Comparison of ENCODE assay signal across 10 cellular contexts in genomic region chr5:142915840-142916424, GRCh38.
DNase-seq lines count a peak whose midpoint lies in the region; ATAC-seq and TF ChIP-seq lines count a peak whose summit lies in the region.
"Had no signal": no experiment of that assay in that cellular context is flagged by ENCODE, and none has a peak within 500 bp of the region (broad histone marks: within the 10 kb centered on the region; RNA-seq: fewer than 3 reads in every experiment).

No MANE protein-coding gene starts in this region.

- no peak overlapping the region for H2BK15ac ChIP-seq in neuronal stem cell (ENCODE audit: low read length)

- H3K23ac ChIP-seq in neuronal stem cell (ENCODE audit: low read depth, low read length, poor library complexity) = no peak overlapping the region

- no peak overlapping the region for H3K14ac ChIP-seq in neuronal stem cell (ENCODE audit: low read length)

- WGBS in neuronal stem cell (ENCODE audit: extremely low coverage in 2 of 2, insufficient read length in 2 of 2, insufficient replicate concordance in 1 of 2), 2 donors = no CpG with 5 or more reads among the region's 7 CpGs

- H3K18ac ChIP-seq in neuronal stem cell (ENCODE audit: low read length) = no peak overlapping the region

- no peak overlapping the region for H2BK5ac ChIP-seq in neuronal stem cell (ENCODE audit: low read length)

- no peak overlapping the region for H2AK5ac ChIP-seq in neuronal stem cell (ENCODE audit: low read depth, low read length)

- H3K27ac ChIP-seq in neuronal stem cell (replicated peaks; ENCODE audit: low read length) = no peak overlapping the region
- H3K27ac ChIP-seq in tibial artery = no peak overlapping the region
- H3K27ac ChIP-seq: SK-N-MC had no signal

- no peak overlapping the region for H2BK12ac ChIP-seq in neuronal stem cell (ENCODE audit: low read length)

- POLR2A ChIA-PET in BJ (lab: Charles Lee) = no interaction called here

- no peaks in the 10 kb centered on the region for H3K9me3 ChIP-seq in neuronal stem cell (replicated peaks in 1 of 2; ENCODE audit: control insufficient read depth in 2 of 2, insufficient read depth in 1 of 2, low read depth in 1 of 2, low read length in 2 of 2)
- no peaks in the 10 kb centered on the region for H3K9me3 ChIP-seq in tibial artery

- H3K4me3 ChIP-seq in BJ (ENCODE audit: low read depth, low read length) (no peak overlapping the region), neuronal stem cell (ENCODE audit: low read length in 2 of 2) (no peak overlapping the region), tibial artery (no peak overlapping the region)
- H3K4me3 ChIP-seq: SK-N-MC had no signal

- no peak overlapping the region for H4K91ac ChIP-seq in neuronal stem cell (ENCODE audit: low read depth, low read length, poor library complexity)

- no peak for DNase-seq in BJ (ENCODE audit: low read depth)
- peak; percentile 22 for DNase-seq in NCI-H82 treated with DMSO at 0.1 percent for 48 hours (lab: John Stamatoyannopoulos, UW; ENCODE audit: unreplicated experiment)
- DNase-seq in ecto neural progenitor cell (ENCODE audit: low spot score) = peak; percentile 51
- peak; percentile 17 for DNase-seq in neuronal stem cell (ENCODE audit: low spot score)
- no peak for DNase-seq in tibial artery
- DNase-seq: left cardiac atrium had no signal

- H3K4ac ChIP-seq in neuronal stem cell (ENCODE audit: low read length) = no peak overlapping the region

- H2BK120ac ChIP-seq in neuronal stem cell (ENCODE audit: low read depth, low read length) = no peak overlapping the region

- ATAC-seq in GM18511 (IDR thresholded peaks at IDR 0.05; ENCODE audit: unreplicated experiment) (peak; percentile 65), HG03095 (IDR thresholded peaks at IDR 0.05; ENCODE audit: unreplicated experiment) (peak; percentile 70), HG03460 (IDR thresholded peaks at IDR 0.05; ENCODE audit: unreplicated experiment) (no peak)

- H4K8ac ChIP-seq in neuronal stem cell (ENCODE audit: low read depth, low read length) = no peak overlapping the region

- CTCF ChIA-PET in BJ (lab: Yijun Ruan, JAX) = interaction anchor here (0.9 to 2.4 kb wide), 5 partner anchors 10 to 796 kb away, joined by 3 to 9 read pairs (median 4); no protein-coding TSS in a partner anchor

- intact Hi-C loops in tibial artery (cut with DNase I; ENCODE audit: low total_unique reads) = no loop called here

- H3K79me1 ChIP-seq in neuronal stem cell (ENCODE audit: low read depth, low read length) = no peaks in the 10 kb centered on the region

- H3K36me3 ChIP-seq in BJ (ENCODE audit: control insufficient read depth, insufficient read depth, low read length) = no peaks in the 10 kb centered on the region
- peaks cover 0 to 6% of the 10 kb centered on the region in 2 donors for H3K36me3 ChIP-seq in neuronal stem cell (replicated peaks in 1 of 2; ENCODE audit: control insufficient read depth in 2 of 2, insufficient read depth in 2 of 2, low read length in 2 of 2)
- peaks cover 11 to 61% (median 18%) of the 10 kb centered on the region in 3 donors for H3K36me3 ChIP-seq in tibial artery

- peak; percentile 64 for TF ChIP-seq CTCF in BJ (IDR thresholded peaks at IDR 0.05; ENCODE audit: insufficient read depth, low read depth, low read length)
- TF ChIP-seq CTCF in tibial artery (IDR thresholded peaks at IDR 0.05) = no peak

- H3K4me1 ChIP-seq in neuronal stem cell (ENCODE audit: control insufficient read depth in 2 of 2, insufficient read depth in 1 of 2, low read depth in 1 of 2, low read length in 2 of 2) (no peaks in the 10 kb centered on the region), tibial artery (no peaks in the 10 kb centered on the region)

- H3K27me3 ChIP-seq in BJ (ENCODE audit: control insufficient read depth, insufficient read depth, low read length) (no peaks in the 10 kb centered on the region), neuronal stem cell (ENCODE audit: control insufficient read depth in 3 of 3, insufficient read depth in 3 of 3, low read depth in 1 of 3, low read length in 3 of 3) (no peaks in the 10 kb centered on the region), tibial artery (no peaks in the 10 kb centered on the region)

- no peak overlapping the region for H3K9ac ChIP-seq in neuronal stem cell (ENCODE audit: low read depth, low read length, poor library complexity)

- no peak overlapping the region for H3K4me2 ChIP-seq in neuronal stem cell (ENCODE audit: insufficient read depth, low read length, poor library complexity, severe bottlenecking)

- no peak overlapping the region for H2AFZ ChIP-seq in neuronal stem cell (ENCODE audit: low read length)

Comparison
In these comparisons a context has a peak if more than half of its experiments do, and no peak if none do; other contexts are left out.
1. DNase-seq: peak in NCI-H82 treated with DMSO at 0.1 percent for 48 hours (single experiment), ecto neural progenitor cell (single experiment) and neuronal stem cell (single experiment); none in BJ (single experiment) and tibial artery (0 of 2).